2 cellular contexts compared by ENCODE assay signal in the genomic region with DNA sequence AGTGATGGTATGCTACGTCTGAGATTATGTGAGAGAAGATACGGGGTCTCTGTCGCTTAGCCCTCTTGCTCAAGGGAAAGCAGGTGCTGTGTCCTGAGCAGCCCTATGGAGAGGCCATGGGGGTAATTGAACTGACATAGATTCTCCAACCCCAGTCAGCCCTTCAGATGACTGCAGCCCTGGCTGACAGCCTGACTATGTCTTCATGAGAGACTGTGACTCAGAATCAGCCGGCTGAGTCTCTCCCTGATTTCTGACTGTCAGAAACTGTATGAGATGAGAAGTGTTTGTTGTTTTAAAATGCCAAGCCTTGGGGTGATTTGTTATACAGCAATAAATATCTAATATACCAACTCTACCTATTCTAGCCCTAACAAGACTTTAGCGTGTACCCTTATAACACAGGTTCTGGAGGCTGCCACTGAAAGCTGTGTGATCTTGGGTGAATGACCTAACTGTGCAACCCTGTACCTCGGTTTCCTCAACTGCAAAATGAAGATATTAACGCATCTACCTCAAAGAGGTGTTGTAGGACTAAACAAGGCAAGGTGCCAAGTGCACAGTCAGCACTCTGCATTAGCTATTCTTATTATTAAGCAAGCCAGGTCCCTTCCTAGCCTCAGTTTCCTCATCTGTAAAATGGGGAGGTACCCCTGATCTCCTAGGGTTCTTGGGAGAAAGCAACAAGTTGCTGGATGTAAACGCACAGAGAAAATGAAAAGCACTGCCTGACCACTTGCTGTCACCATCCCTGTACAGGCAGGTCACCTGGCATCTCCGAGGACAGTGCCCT.
TF ChIP-seq lines count a peak whose summit lies in the region.

No MANE protein-coding gene starts in this region.

TF ChIP-seq in IMR-90, 13 proteins besides CTCF, POLR2A, EP300 and RAD21:
- peak; percentile 23; the same call in 1 of the 2 replicates for TF ChIP-seq CEBPB (IDR thresholded peaks at IDR 0.05; ENCODE audit: low read depth, low read length)
- no peak for TF ChIP-seq RCOR1 (IDR thresholded peaks at IDR 0.05; ENCODE audit: insufficient replicate concordance, low read length)
- no peak for TF ChIP-seq MAZ (IDR thresholded peaks at IDR 0.05; ENCODE audit: borderline replicate concordance, low read depth, low read length)
- no peak for TF ChIP-seq RFX5 (IDR thresholded peaks at IDR 0.05; ENCODE audit: low read depth, low read length)
- no peak for TF ChIP-seq FOS (IDR thresholded peaks at IDR 0.05; ENCODE audit: low read depth, low read length)
- no peak for TF ChIP-seq CHD1 (IDR thresholded peaks at IDR 0.05; ENCODE audit: low read depth, low read length)
- no peak for TF ChIP-seq ELK1 (IDR thresholded peaks at IDR 0.05; ENCODE audit: borderline replicate concordance, low read depth, low read length)
- no peak for TF ChIP-seq BHLHE40 (IDR thresholded peaks at IDR 0.05; ENCODE audit: low read depth, low read length)
- no peak for TF ChIP-seq NFE2L2 (IDR thresholded peaks at IDR 0.05; ENCODE audit: low read depth, low read length)
- no peak for TF ChIP-seq MXI1 (IDR thresholded peaks at IDR 0.05; ENCODE audit: borderline replicate concordance, low read depth, low read length)
- no peak for TF ChIP-seq USF2 (IDR thresholded peaks at IDR 0.05; ENCODE audit: low read depth, low read length)
- TF ChIP-seq MAFK (IDR thresholded peaks at IDR 0.05; ENCODE audit: low read depth, low read length) = peak; percentile 59
- TF ChIP-seq SMC3 (IDR thresholded peaks at IDR 0.05; ENCODE audit: low read depth, low read length) = no peak

TF ChIP-seq in GM12878, 131 proteins besides CTCF, POLR2A, EP300 and RAD21:
- TF ChIP-seq NR2C2 (IDR thresholded peaks at IDR 0.05; ENCODE audit: borderline replicate concordance, control insufficient read depth, insufficient read length, low read depth) (no peak), TCF12 (IDR thresholded peaks at IDR 0.05; ENCODE audit: low read depth, low read length) (no peak), RELB (IDR thresholded peaks at IDR 0.05; ENCODE audit: low read depth) (no peak), CEBPZ (IDR thresholded peaks at IDR 0.05; ENCODE audit: low read depth, low read length) (no peak), NFIC (IDR thresholded peaks at IDR 0.05; ENCODE audit: low read depth, low read length) (no peak), TARDBP (IDR thresholded peaks at IDR 0.05; ENCODE audit: borderline replicate concordance) (no peak), PAX5 (IDR thresholded peaks at IDR 0.05; ENCODE audit: borderline replicate concordance, low read depth, low read length) (no peak), YY1 (IDR thresholded peaks at IDR 0.05; ENCODE audit: low read depth, low read length) (no peak), SIN3A (IDR thresholded peaks at IDR 0.05; ENCODE audit: low read depth, low read length) (no peak), FOS (IDR thresholded peaks at IDR 0.05; ENCODE audit: borderline replicate concordance, extremely low read depth, insufficient read length) (no peak), ELK1 (IDR thresholded peaks at IDR 0.05; ENCODE audit: low read depth, low read length) (no peak), PML (IDR thresholded peaks at IDR 0.05; ENCODE audit: low read length) (no peak), SREBF2 (IDR thresholded peaks at IDR 0.05; ENCODE audit: low read length) (no peak), CEBPB (IDR thresholded peaks at IDR 0.05; ENCODE audit: borderline replicate concordance in 1 of 2, low read depth in 2 of 2, low read length in 2 of 2) (no peak), SMAD5 (IDR thresholded peaks at IDR 0.05; ENCODE audit: low read depth) (no peak), SMC3 (IDR thresholded peaks at IDR 0.05; ENCODE audit: borderline replicate concordance, low read length) (no peak), ZBTB11 (CRISPR knock-in tag; IDR thresholded peaks at IDR 0.05) (no peak), ETV6 (conservative IDR thresholded peaks at IDR 0.05 in 1 of 2, IDR thresholded peaks at IDR 0.05 in 1 of 2; ENCODE audit: borderline replicate concordance in 1 of 2, low read depth in 1 of 2) (no peak), SUZ12 (IDR thresholded peaks at IDR 0.05; ENCODE audit: unreplicated experiment) (no peak)
- TF ChIP-seq, protein P1, sequence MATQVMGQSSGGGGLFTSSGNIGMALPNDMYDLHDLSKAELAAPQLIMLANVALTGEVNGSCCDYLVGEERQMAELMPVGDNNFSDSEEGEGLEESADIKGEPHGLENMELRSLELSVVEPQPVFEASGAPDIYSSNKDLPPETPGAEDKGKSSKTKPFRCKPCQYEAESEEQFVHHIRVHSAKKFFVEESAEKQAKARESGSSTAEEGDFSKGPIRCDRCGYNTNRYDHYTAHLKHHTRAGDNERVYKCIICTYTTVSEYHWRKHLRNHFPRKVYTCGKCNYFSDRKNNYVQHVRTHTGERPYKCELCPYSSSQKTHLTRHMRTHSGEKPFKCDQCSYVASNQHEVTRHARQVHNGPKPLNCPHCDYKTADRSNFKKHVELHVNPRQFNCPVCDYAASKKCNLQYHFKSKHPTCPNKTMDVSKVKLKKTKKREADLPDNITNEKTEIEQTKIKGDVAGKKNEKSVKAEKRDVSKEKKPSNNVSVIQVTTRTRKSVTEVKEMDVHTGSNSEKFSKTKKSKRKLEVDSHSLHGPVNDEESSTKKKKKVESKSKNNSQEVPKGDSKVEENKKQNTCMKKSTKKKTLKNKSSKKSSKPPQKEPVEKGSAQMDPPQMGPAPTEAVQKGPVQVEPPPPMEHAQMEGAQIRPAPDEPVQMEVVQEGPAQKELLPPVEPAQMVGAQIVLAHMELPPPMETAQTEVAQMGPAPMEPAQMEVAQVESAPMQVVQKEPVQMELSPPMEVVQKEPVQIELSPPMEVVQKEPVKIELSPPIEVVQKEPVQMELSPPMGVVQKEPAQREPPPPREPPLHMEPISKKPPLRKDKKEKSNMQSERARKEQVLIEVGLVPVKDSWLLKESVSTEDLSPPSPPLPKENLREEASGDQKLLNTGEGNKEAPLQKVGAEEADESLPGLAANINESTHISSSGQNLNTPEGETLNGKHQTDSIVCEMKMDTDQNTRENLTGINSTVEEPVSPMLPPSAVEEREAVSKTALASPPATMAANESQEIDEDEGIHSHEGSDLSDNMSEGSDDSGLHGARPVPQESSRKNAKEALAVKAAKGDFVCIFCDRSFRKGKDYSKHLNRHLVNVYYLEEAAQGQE (IDR thresholded peaks at IDR 0.05; ENCODE audit: low read depth, low read length) = no peak
